26 cellular contexts compared by ENCODE assay signal in genomic region chr15:27956285-27956684, GRCh38.
DNase-seq lines count a peak whose midpoint lies in the region; ATAC-seq and TF ChIP-seq lines count a peak whose summit lies in the region.
"Had no signal": no experiment of that assay in that cellular context is flagged by ENCODE, and none has a peak within 500 bp of the region (broad histone marks: within the 10 kb centered on the region; RNA-seq: fewer than 3 reads in every experiment).

No MANE protein-coding gene starts in this region.

- no peak overlapping the region for H2BK15ac ChIP-seq in mesendoderm (replicated peaks; ENCODE audit: low read depth)

- H3K18ac ChIP-seq in mesendoderm (ENCODE audit: low read length) = no peak overlapping the region

- H3K4ac ChIP-seq in mesendoderm (ENCODE audit: low read depth, low read length) = no peak overlapping the region

- H2BK120ac ChIP-seq in mesendoderm (ENCODE audit: low read depth, low read length) = no peak overlapping the region

- DNase-seq in DMS53 (lab: John Stamatoyannopoulos, UW) (peak; percentile 10), DMS53 treated with DMSO at 0.1 percent for 48 hours (lab: John Stamatoyannopoulos, UW; ENCODE audit: unreplicated experiment) (no peak), MV-4-11 (lab: John Stamatoyannopoulos, UW) (peak; percentile 67), astrocyte of the spinal cord (ENCODE audit: low read depth, low spot score) (peak; percentile 17), mesendoderm (peak; percentile 15), breast epithelium (ENCODE audit: low spot score in 2 of 2) (no peak), GM13976 (ENCODE audit: low spot score) (no peak)
- DNase-seq: 8988T; activated CD4-positive, CD25-positive, alpha-beta regulatory T cell treated with anti-CD3 and anti-CD28 coated beads, Interleukin-2, amount 50 U/mL, for 72 hours; activated naive CD4-positive, alpha-beta T cell treated with anti-CD3 and anti-CD28 coated beads, Interleukin-2, amount 50 U/mL, for 16 hours; activated T-cell treated with anti-CD3 and anti-CD28 coated beads, Interleukin-2, amount 50 U/mL, for 72 hours; AML-193; anterior cingulate cortex; cerebellar nuclear complex; effector CD4-positive, alpha-beta T cell; left colon; naive thymus-derived CD4-positive, alpha-beta T cell; NCI-H1436 treated with DMSO at 0.1 percent for 48 hours; NCI-H2227 treated with DMSO at 0.1 percent for 48 hours; sigmoid colon; SK-N-SH had no signal

- TF ChIP-seq POLR2A in breast epithelium (IDR thresholded peaks at IDR 0.05) = no peak

- H3K27ac ChIP-seq in mesendoderm (ENCODE audit: low read depth, low read length) = no peak overlapping the region
- H3K27ac ChIP-seq in breast epithelium = no peak overlapping the region
- H3K27ac ChIP-seq: esophagus muscularis mucosa, parathyroid adenoma, Peyer's patch, sigmoid colon, vagina had no signal

- no peak overlapping the region for H3K56ac ChIP-seq in mesendoderm (ENCODE audit: low read length)

- no peak overlapping the region for H4K8ac ChIP-seq in mesendoderm (ENCODE audit: low read depth, low read length)

- H3K36me3 ChIP-seq in mesendoderm (ENCODE audit: control insufficient read depth, insufficient read depth, low read length) = no peaks in the 10 kb centered on the region
- no peaks in the 10 kb centered on the region for H3K36me3 ChIP-seq in breast epithelium
- H3K36me3 ChIP-seq: esophagus muscularis mucosa, Peyer's patch, sigmoid colon, vagina had no signal

- H3K27me3 ChIP-seq in mesendoderm (ENCODE audit: insufficient read depth, low read length, poor library complexity) (no peaks in the 10 kb centered on the region), breast epithelium (no peaks in the 10 kb centered on the region)
- H3K27me3 ChIP-seq: esophagus muscularis mucosa, Peyer's patch, sigmoid colon, vagina had no signal

- H3K79me2 ChIP-seq in mesendoderm (ENCODE audit: control insufficient read depth, insufficient read depth, low read length) = no peaks in the 10 kb centered on the region
- H3K79me2 ChIP-seq: parathyroid adenoma had no signal

- H2AK5ac ChIP-seq in mesendoderm (ENCODE audit: low read length) = no peak overlapping the region

- no peak overlapping the region for H3K23ac ChIP-seq in mesendoderm (ENCODE audit: low read length)

- WGBS in mesendoderm (ENCODE audit: extremely low coverage, insufficient coverage, low lambda C conversion rate) = no CpG with 5 or more reads among the region's 8 CpGs

- intact Hi-C loops in breast epithelium (cut with DNase I; ENCODE audit: low total_unique reads) = no loop called here

- H2BK5ac ChIP-seq in mesendoderm (ENCODE audit: low read length) = no peak overlapping the region

- H3K4me1 ChIP-seq in mesendoderm (ENCODE audit: control insufficient read depth, low read depth, low read length) (no peaks in the 10 kb centered on the region), breast epithelium (no peaks in the 10 kb centered on the region)
- H3K4me1 ChIP-seq: esophagus muscularis mucosa, parathyroid adenoma, Peyer's patch, sigmoid colon, vagina had no signal

- TF ChIP-seq CTCF in astrocyte of the spinal cord (IDR thresholded peaks at IDR 0.05; ENCODE audit: low read depth, low read length) = no peak
- TF ChIP-seq CTCF in breast epithelium (IDR thresholded peaks at IDR 0.05) = no peak
- TF ChIP-seq CTCF in GM13976 (IDR thresholded peaks at IDR 0.05; ENCODE audit: borderline replicate concordance, control extremely low read depth, extremely low read depth, insufficient read depth, missing control alignments) = no peak

- no peak overlapping the region for H3K9ac ChIP-seq in mesendoderm (ENCODE audit: low read length)
- H3K9ac ChIP-seq: parathyroid adenoma, SK-N-SH had no signal

- in situ Hi-C loops in astrocyte of the spinal cord (cut with HindIII; ENCODE audit: low sequenced_read_pairs) = no loop called here
- in situ Hi-C loops in GM13976 (cut with MboI; ENCODE audit: low sequenced_read_pairs, unreplicated experiment) = no loop called here

- no peaks in the 10 kb centered on the region for H3K79me1 ChIP-seq in mesendoderm (ENCODE audit: low read length)

- no peak overlapping the region for H3K4me2 ChIP-seq in mesendoderm (ENCODE audit: low read length)
- H3K4me2 ChIP-seq: SK-N-SH had no signal

- H4K5ac ChIP-seq in mesendoderm (ENCODE audit: low read length) = no peak overlapping the region

- H3K9me3 ChIP-seq in breast epithelium = no peaks in the 10 kb centered on the region
- H3K9me3 ChIP-seq: esophagus muscularis mucosa, sigmoid colon, SK-N-SH, vagina had no signal

- no peak overlapping the region for H3K4me3 ChIP-seq in astrocyte of the spinal cord (ENCODE audit: low read depth, low read length)
- H3K4me3 ChIP-seq in mesendoderm (ENCODE audit: low read length) = no peak overlapping the region
- H3K4me3 ChIP-seq in breast epithelium = no peak overlapping the region
- H3K4me3 ChIP-seq: esophagus muscularis mucosa, Peyer's patch, sigmoid colon, vagina had no signal

- ATAC-seq in HG02938 (IDR thresholded peaks at IDR 0.05; ENCODE audit: unreplicated experiment) = no peak
- ATAC-seq: activated T-cell treated with anti-CD3 and anti-CD28 coated beads, Interleukin-2, amount 50 U/mL, for 72 hours; left colon; naive thymus-derived CD4-positive, alpha-beta T cell had no signal

Comparison
In these comparisons a context has a peak if more than half of its experiments do, and no peak if none do; other contexts are left out.
1. DNase-seq: peak in DMS53 (single experiment), MV-4-11 (single experiment), astrocyte of the spinal cord (single experiment) and mesendoderm (single experiment); none in DMS53 treated with DMSO at 0.1 percent for 48 hours (single experiment), breast epithelium (0 of 2) and GM13976 (single experiment).